In genomic region chr9:6757132-6757987, GRCh38 we compare ENCODE assay signal across 1 cellular context.
TF ChIP-seq lines count a peak whose summit lies in the region.

KDM4C (plus strand) TSS chr9:6757973; CDS start chr9:6792989, 35,016 bp downstream.

TF ChIP-seq in HepG2, 621 proteins besides CTCF, POLR2A, EP300 and RAD21 (continued from another document and continues in another):
- no peak for TF ChIP-seq ZNF281 (CRISPR knock-in tag; IDR thresholded peaks at IDR 0.05; ENCODE audit: borderline replicate concordance)
- TF ChIP-seq PRDM15 (CRISPR knock-in tag; IDR thresholded peaks at IDR 0.05) = 0 out of 2 replicates have a peak, but pooled peaks have one; percentile 20
- TF ChIP-seq ZNF674 (CRISPR knock-in tag; IDR thresholded peaks at IDR 0.05; ENCODE audit: low read depth) = no peak
- peak; percentile 63; the same call in 1 of the 2 replicates for TF ChIP-seq ZNF451 (CRISPR knock-in tag; IDR thresholded peaks at IDR 0.05)
- TF ChIP-seq ZNF614 (CRISPR knock-in tag; IDR thresholded peaks at IDR 0.05; ENCODE audit: borderline replicate concordance) = no peak; the same call in 1 of the 2 replicates
- peak; percentile 79 for TF ChIP-seq MLX (CRISPR knock-in tag; IDR thresholded peaks at IDR 0.05)
- peak; percentile 80 for TF ChIP-seq HDAC1 (CRISPR knock-in tag; IDR thresholded peaks at IDR 0.05)
- TF ChIP-seq MYNN (CRISPR knock-in tag; IDR thresholded peaks at IDR 0.05; ENCODE audit: low read depth) = no peak; the same call in 1 of the 2 replicates
- TF ChIP-seq FOXK1 (CRISPR knock-in tag; IDR thresholded peaks at IDR 0.05; ENCODE audit: borderline replicate concordance, low read depth) = peak; percentile 26
- TF ChIP-seq PREB (CRISPR knock-in tag; IDR thresholded peaks at IDR 0.05) = no peak
- peak; percentile 94 for TF ChIP-seq ZNF713 (CRISPR knock-in tag; IDR thresholded peaks at IDR 0.05)
- no peak for TF ChIP-seq TIGD3 (CRISPR knock-in tag; IDR thresholded peaks at IDR 0.05; ENCODE audit: borderline replicate concordance)
- TF ChIP-seq ZNF687 (CRISPR knock-in tag; IDR thresholded peaks at IDR 0.05) = peak; percentile 98
- no peak for TF ChIP-seq SUZ12 (IDR thresholded peaks at IDR 0.05; ENCODE audit: low read depth, low read length)
- no peak for TF ChIP-seq KAT2B (IDR thresholded peaks at IDR 0.05; ENCODE audit: borderline replicate concordance, low read depth, low read length)
- peak; percentile 58; the same call in 1 of the 2 replicates for TF ChIP-seq ZSCAN9 (CRISPR knock-in tag; IDR thresholded peaks at IDR 0.05; ENCODE audit: borderline replicate concordance)
- TF ChIP-seq ZNF496 (CRISPR knock-in tag; IDR thresholded peaks at IDR 0.05; ENCODE audit: insufficient replicate concordance) = no peak
- no peak for TF ChIP-seq GLMP (CRISPR knock-in tag; IDR thresholded peaks at IDR 0.05; ENCODE audit: borderline replicate concordance)
- TF ChIP-seq ZBTB26 (CRISPR knock-in tag; IDR thresholded peaks at IDR 0.05; ENCODE audit: borderline replicate concordance) = peak; percentile 24; the same call in 1 of the 2 replicates
- peak; percentile 81 for TF ChIP-seq POGK (CRISPR knock-in tag; conservative IDR thresholded peaks at IDR 0.05)
- TF ChIP-seq CHD2 (IDR thresholded peaks at IDR 0.05; ENCODE audit: low read depth, low read length) = no peak
- no peak for TF ChIP-seq PAWR (CRISPR knock-in tag; IDR thresholded peaks at IDR 0.05; ENCODE audit: borderline replicate concordance)
- peak; percentile 47 for TF ChIP-seq HNRNPLL (IDR thresholded peaks at IDR 0.05; ENCODE audit: low read depth, low read length, poor library complexity, severe bottlenecking)
- TF ChIP-seq ZNF784 (CRISPR knock-in tag; IDR thresholded peaks at IDR 0.05; ENCODE audit: borderline replicate concordance) = no peak; the same call in 1 of the 2 replicates
- no peak for TF ChIP-seq ZFP37 (CRISPR knock-in tag; IDR thresholded peaks at IDR 0.05; ENCODE audit: borderline replicate concordance)
- TF ChIP-seq ZC3H13 (CRISPR knock-in tag; IDR thresholded peaks at IDR 0.05) = peak; percentile 84
- TF ChIP-seq ZNF850 (CRISPR knock-in tag; conservative IDR thresholded peaks at IDR 0.05) = no peak
- peak; percentile 82; the same call in 1 of the 2 replicates for TF ChIP-seq ZNF350 (CRISPR knock-in tag; IDR thresholded peaks at IDR 0.05; ENCODE audit: borderline replicate concordance, low read depth)
- TF ChIP-seq ZNF441 (CRISPR knock-in tag; IDR thresholded peaks at IDR 0.05; ENCODE audit: borderline replicate concordance) = peak; percentile 73
- TF ChIP-seq IKZF4 (CRISPR knock-in tag; IDR thresholded peaks at IDR 0.05; ENCODE audit: borderline replicate concordance, low read depth, not compliant biosample characterization) = peak; percentile 76
- peak; percentile 90; the same call in 1 of the 2 replicates for TF ChIP-seq ZBTB46 (CRISPR knock-in tag; IDR thresholded peaks at IDR 0.05; ENCODE audit: borderline replicate concordance)
- peak; percentile 76; the same call in 1 of the 2 replicates for TF ChIP-seq SIN3A (IDR thresholded peaks at IDR 0.05; ENCODE audit: borderline replicate concordance, low read depth, low read length)
- no peak for TF ChIP-seq ATF3 (CRISPR knock-in tag; IDR thresholded peaks at IDR 0.05)
